Comparison of ENCODE assay signal across 25 cellular contexts in the genomic region with DNA sequence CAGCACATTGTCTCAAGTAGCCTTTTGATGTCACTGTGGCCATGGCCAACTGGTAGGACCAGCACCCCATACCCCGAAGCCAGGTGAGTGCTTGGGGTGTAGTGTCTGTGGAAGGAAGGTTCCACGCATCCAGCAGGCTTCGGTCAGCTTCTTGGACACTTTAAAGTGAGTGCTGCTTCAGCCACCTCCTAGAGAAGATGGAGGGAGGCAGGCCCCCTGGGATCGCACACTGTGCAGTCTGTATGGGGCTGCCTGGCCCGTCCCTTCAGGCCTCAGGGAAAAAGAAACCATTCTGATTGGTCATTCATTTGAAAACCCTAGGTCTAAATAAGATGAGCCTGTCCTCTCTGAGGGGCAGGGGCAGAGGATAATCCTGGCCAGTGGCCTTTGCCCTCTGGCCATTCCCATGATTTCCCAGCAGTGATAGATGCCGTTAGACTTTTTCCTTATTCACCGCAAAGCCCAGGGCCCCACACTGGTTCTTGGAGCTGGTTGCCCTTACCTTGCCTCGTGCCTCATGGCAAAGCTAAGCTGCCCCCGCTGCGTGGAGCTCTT. TPM values are rescaled to one million over a fixed set of nuclear protein-coding genes. Genes with fewer than 3 reads are reported as not detected.
A peak's percentile ranks its signal among the peaks of the same experiment; 100 is the strongest.
DNase-seq lines count a peak whose midpoint lies in the region; ATAC-seq and TF ChIP-seq lines count a peak whose summit lies in the region.
"Had no signal": no experiment of that assay in that cellular context is flagged by ENCODE, and none has a peak within 500 bp of the region (broad histone marks: within the 10 kb centered on the region; RNA-seq: fewer than 3 reads in every experiment).

No MANE protein-coding gene starts in this region.

- WGBS in ectodermal cell, 2 experiments, result 85 to 90% methylated on average over 10 of the region's 10 CpGs

- no peak for DNase-seq in activated CD4-positive, alpha-beta memory T cell treated with anti-CD3 and anti-CD28 coated beads for 36 hours
- DNase-seq in activated CD4-positive, alpha-beta memory T cell treated with anti-CD3 and anti-CD28 coated beads, Interleukin-2, amount 10 ng/mL, durations not matched to agents 7 days and 5 days, result no peak
- no peak for DNase-seq in CD8-positive, alpha-beta memory T cell
- DNase-seq in natural killer cell, result no peak
- DNase-seq in activated CD4-positive, CD25-positive, alpha-beta regulatory T cell (lab: John Stamatoyannopoulos, UW), result no peak
- no peak for DNase-seq in DMS53 treated with DMSO at 0.1 percent for 48 hours (lab: John Stamatoyannopoulos, UW; ENCODE audit: unreplicated experiment)
- no peak for DNase-seq in activated CD4-positive, alpha-beta T cell treated with anti-CD3 and anti-CD28 coated beads for 36 hours
- DNase-seq: activated CD4-positive, CD25-positive, alpha-beta regulatory T cell treated with anti-CD3 and anti-CD28 coated beads, Interleukin-2, amount 50 U/mL, for 72 hours; activated naive CD4-positive, alpha-beta T cell treated with anti-CD3 and anti-CD28 coated beads, Interleukin-2, amount 10 ng/mL, durations not matched to agents 7 days and 5 days; activated T-cell treated with anti-CD3 and anti-CD28 coated beads, Interleukin-2, amount 50 U/mL, for 48 hours; anterior cingulate cortex; colonic mucosa; DMS79; effector memory CD8-positive, alpha-beta T cell; GDM1; KBM-7; MG63; NCI-H2029 treated with DMSO at 0.1 percent for 48 hours; NCI-H748 treated with DMSO at 0.1 percent for 48 hours; transverse colon had no signal

- no peaks in the 10 kb centered on the region for H3K27me3 Mint-ChIP-seq in activated CD4-positive, alpha-beta memory T cell treated with anti-CD3 and anti-CD28 coated beads for 36 hours
- no peaks in the 10 kb centered on the region for H3K27me3 Mint-ChIP-seq in activated CD4-positive, alpha-beta memory T cell treated with anti-CD3 and anti-CD28 coated beads, Interleukin-2, amount 10 ng/mL, durations not matched to agents 7 days and 5 days
- no peaks in the 10 kb centered on the region for H3K27me3 Mint-ChIP-seq in CD8-positive, alpha-beta memory T cell
- H3K27me3 Mint-ChIP-seq in natural killer cell (ENCODE audit: low read depth in 2 of 2), result no peaks in the 10 kb centered on the region
- no peaks in the 10 kb centered on the region for H3K27me3 Mint-ChIP-seq in activated CD4-positive, alpha-beta T cell treated with anti-CD3 and anti-CD28 coated beads for 36 hours
- H3K27me3 Mint-ChIP-seq: activated naive CD4-positive, alpha-beta T cell treated with anti-CD3 and anti-CD28 coated beads, Interleukin-2, amount 10 ng/mL, durations not matched to agents 7 days and 5 days; effector memory CD8-positive, alpha-beta T cell; memory B cell had no signal

- intact Hi-C loops in activated CD4-positive, alpha-beta memory T cell treated with anti-CD3 and anti-CD28 coated beads for 36 hours (cut with micrococcal nuclease), result no loop called here
- intact Hi-C loops in natural killer cell (cut with micrococcal nuclease), result no loop called here
- intact Hi-C loops in activated CD4-positive, alpha-beta T cell treated with anti-CD3 and anti-CD28 coated beads for 36 hours (cut with DNase I, micrococcal nuclease), result no loop called here

- H3K9me3 ChIP-seq in CD8-positive, alpha-beta memory T cell (ENCODE audit: low read length), result no peaks in the 10 kb centered on the region
- no peaks in the 10 kb centered on the region for H3K9me3 ChIP-seq in ectodermal cell (ENCODE audit: control insufficient read depth, low read length)
- H3K9me3 ChIP-seq: colonic mucosa, heart left ventricle, MG63, SJSA1, transverse colon had no signal

- no peaks in the 10 kb centered on the region for H3K36me3 Mint-ChIP-seq in activated CD4-positive, alpha-beta memory T cell treated with anti-CD3 and anti-CD28 coated beads for 36 hours
- H3K36me3 Mint-ChIP-seq in activated CD4-positive, alpha-beta memory T cell treated with anti-CD3 and anti-CD28 coated beads, Interleukin-2, amount 10 ng/mL, durations not matched to agents 7 days and 5 days (ENCODE audit: low read depth), result peaks cover 21% of the 10 kb centered on the region
- H3K36me3 Mint-ChIP-seq in CD8-positive, alpha-beta memory T cell, result peaks cover 0 to 36% (median 4%) of the 10 kb centered on the region in 3 donors
- no peaks in the 10 kb centered on the region for H3K36me3 Mint-ChIP-seq in natural killer cell
- peaks cover 17% of the 10 kb centered on the region for H3K36me3 Mint-ChIP-seq in activated CD4-positive, alpha-beta T cell treated with anti-CD3 and anti-CD28 coated beads for 36 hours (ENCODE audit: low read depth)

- TF ChIP-seq CTCF in natural killer cell (IDR thresholded peaks at IDR 0.05), result no peak

- peaks cover 58% of the 10 kb centered on the region for H3K4me1 Mint-ChIP-seq in activated CD4-positive, alpha-beta memory T cell treated with anti-CD3 and anti-CD28 coated beads for 36 hours (ENCODE audit: low read depth)
- H3K4me1 Mint-ChIP-seq in activated CD4-positive, alpha-beta memory T cell treated with anti-CD3 and anti-CD28 coated beads, Interleukin-2, amount 10 ng/mL, durations not matched to agents 7 days and 5 days, result peaks cover 27% of the 10 kb centered on the region
- peaks cover 59 to 87% (median 69%) of the 10 kb centered on the region in 3 donors for H3K4me1 Mint-ChIP-seq in CD8-positive, alpha-beta memory T cell
- peaks cover 57 to 72% of the 10 kb centered on the region in 2 donors for H3K4me1 Mint-ChIP-seq in natural killer cell
- H3K4me1 Mint-ChIP-seq in activated CD4-positive, alpha-beta T cell treated with anti-CD3 and anti-CD28 coated beads for 36 hours, result peaks cover 42% of the 10 kb centered on the region

- peaks cover 18% of the 10 kb centered on the region for H3K4me1 ChIP-seq in CD8-positive, alpha-beta memory T cell (ENCODE audit: insufficient read depth, low read length)
- H3K4me1 ChIP-seq in ectodermal cell (ENCODE audit: control insufficient read depth, insufficient read depth, low read length), result peaks cover 13% of the 10 kb centered on the region
- H3K4me1 ChIP-seq: colonic mucosa had no signal

- H3K27ac Mint-ChIP-seq in activated CD4-positive, alpha-beta memory T cell treated with anti-CD3 and anti-CD28 coated beads for 36 hours, result peak overlapping the region; percentile 30
- H3K27ac Mint-ChIP-seq in activated CD4-positive, alpha-beta memory T cell treated with anti-CD3 and anti-CD28 coated beads, Interleukin-2, amount 10 ng/mL, durations not matched to agents 7 days and 5 days, result no peak overlapping the region
- H3K27ac Mint-ChIP-seq in CD8-positive, alpha-beta memory T cell, result peak overlapping the region in 6 of 8 donors; percentile 3 to 74 (median 36)
- peak overlapping the region; percentile 41 to 81 for H3K27ac Mint-ChIP-seq in natural killer cell
- H3K27ac Mint-ChIP-seq in activated CD4-positive, alpha-beta T cell treated with anti-CD3 and anti-CD28 coated beads for 36 hours, result no peak overlapping the region
- H3K27ac Mint-ChIP-seq: activated naive CD4-positive, alpha-beta T cell treated with anti-CD3 and anti-CD28 coated beads, Interleukin-2, amount 10 ng/mL, durations not matched to agents 7 days and 5 days had no signal

- H3K4me3 ChIP-seq in CD8-positive, alpha-beta memory T cell (ENCODE audit: low read length), result no peak overlapping the region
- H3K4me3 ChIP-seq in ectodermal cell (ENCODE audit: insufficient read depth, low read depth, low read length), result no peak overlapping the region
- H3K4me3 ChIP-seq: colonic mucosa, heart left ventricle, MG63, SJSA1, skin epidermis, transverse colon had no signal

- H3K36me3 ChIP-seq in CD8-positive, alpha-beta memory T cell (ENCODE audit: insufficient read depth, low read length), result no peaks in the 10 kb centered on the region
- H3K36me3 ChIP-seq in ectodermal cell (ENCODE audit: control insufficient read depth, insufficient read depth, low read length), result no peaks in the 10 kb centered on the region
- H3K36me3 ChIP-seq: colonic mucosa, transverse colon had no signal

- H3K9me3 Mint-ChIP-seq in activated CD4-positive, alpha-beta memory T cell treated with anti-CD3 and anti-CD28 coated beads for 36 hours, result no peaks in the 10 kb centered on the region
- no peaks in the 10 kb centered on the region for H3K9me3 Mint-ChIP-seq in activated CD4-positive, alpha-beta memory T cell treated with anti-CD3 and anti-CD28 coated beads, Interleukin-2, amount 10 ng/mL, durations not matched to agents 7 days and 5 days
- no peaks in the 10 kb centered on the region for H3K9me3 Mint-ChIP-seq in CD8-positive, alpha-beta memory T cell
- H3K9me3 Mint-ChIP-seq in natural killer cell, result no peaks in the 10 kb centered on the region
- H3K9me3 Mint-ChIP-seq in activated CD4-positive, alpha-beta T cell treated with anti-CD3 and anti-CD28 coated beads for 36 hours (ENCODE audit: low read depth), result no peaks in the 10 kb centered on the region
- H3K9me3 Mint-ChIP-seq: activated naive CD4-positive, alpha-beta T cell treated with anti-CD3 and anti-CD28 coated beads, Interleukin-2, amount 10 ng/mL, durations not matched to agents 7 days and 5 days; effector memory CD8-positive, alpha-beta T cell; memory B cell had no signal

- POLR2A ChIA-PET in activated CD4-positive, alpha-beta memory T cell treated with anti-CD3 and anti-CD28 coated beads for 36 hours (lab: Charles Lee), result no interaction called here
- POLR2A ChIA-PET in activated CD4-positive, alpha-beta memory T cell treated with anti-CD3 and anti-CD28 coated beads, Interleukin-2, amount 10 ng/mL, durations not matched to agents 7 days and 5 days (lab: Charles Lee), result no interaction called here
- POLR2A ChIA-PET in CD8-positive, alpha-beta memory T cell (lab: Charles Lee), result no interaction called here
- POLR2A ChIA-PET in activated CD4-positive, alpha-beta T cell treated with anti-CD3 and anti-CD28 coated beads for 36 hours (lab: Charles Lee), result no interaction called here

- no peaks in the 10 kb centered on the region for H3K27me3 ChIP-seq in CD8-positive, alpha-beta memory T cell (ENCODE audit: insufficient read depth, low read length, poor library complexity, severe bottlenecking)
- no peaks in the 10 kb centered on the region for H3K27me3 ChIP-seq in ectodermal cell (ENCODE audit: control insufficient read depth, insufficient read depth, low read length, poor library complexity, severe bottlenecking)
- H3K27me3 ChIP-seq: colonic mucosa, heart left ventricle, MG63, SJSA1, transverse colon had no signal

- no peak overlapping the region for H3K27ac ChIP-seq in CD8-positive, alpha-beta memory T cell (ENCODE audit: low read depth, low read length)
- peak overlapping the region; percentile 16 for H3K27ac ChIP-seq in ectodermal cell (ENCODE audit: insufficient read depth, low read depth, low read length, poor library complexity, severe bottlenecking)
- H3K27ac ChIP-seq: colonic mucosa, SJSA1, skin epidermis, transverse colon had no signal

- CTCF ChIA-PET in activated CD4-positive, alpha-beta memory T cell treated with anti-CD3 and anti-CD28 coated beads for 36 hours (lab: Charles Lee), result interaction anchor here (1.0 kb wide), 1 partner anchor 11 kb away, joined by 3 read pairs; no protein-coding TSS in a partner anchor
- CTCF ChIA-PET in activated CD4-positive, alpha-beta memory T cell treated with anti-CD3 and anti-CD28 coated beads, Interleukin-2, amount 10 ng/mL, durations not matched to agents 7 days and 5 days (lab: Charles Lee), result interaction anchor here (0.9 kb wide), 1 partner anchor 19 kb away, joined by 3 read pairs; no protein-coding TSS in a partner anchor
- CTCF ChIA-PET in CD8-positive, alpha-beta memory T cell (lab: Charles Lee), result interaction anchor here (1.2 kb wide), 1 partner anchor 19 kb away, joined by 3 read pairs; no protein-coding TSS in a partner anchor
- CTCF ChIA-PET in activated CD4-positive, alpha-beta T cell treated with anti-CD3 and anti-CD28 coated beads for 36 hours (lab: Charles Lee), result no interaction called here

- H3K4me3 Mint-ChIP-seq in activated CD4-positive, alpha-beta memory T cell treated with anti-CD3 and anti-CD28 coated beads for 36 hours, result no peak overlapping the region
- H3K4me3 Mint-ChIP-seq in activated CD4-positive, alpha-beta memory T cell treated with anti-CD3 and anti-CD28 coated beads, Interleukin-2, amount 10 ng/mL, durations not matched to agents 7 days and 5 days, result no peak overlapping the region
- H3K4me3 Mint-ChIP-seq in CD8-positive, alpha-beta memory T cell, result peak overlapping the region in 1 of 7 donors; percentile 13
- no peak overlapping the region for H3K4me3 Mint-ChIP-seq in natural killer cell
- H3K4me3 Mint-ChIP-seq in activated CD4-positive, alpha-beta T cell treated with anti-CD3 and anti-CD28 coated beads for 36 hours, result no peak overlapping the region
- H3K4me3 Mint-ChIP-seq: activated naive CD4-positive, alpha-beta T cell treated with anti-CD3 and anti-CD28 coated beads, Interleukin-2, amount 10 ng/mL, durations not matched to agents 7 days and 5 days; effector memory CD8-positive, alpha-beta T cell; memory B cell had no signal

- no peak for ATAC-seq in natural killer cell
- ATAC-seq in activated CD4-positive, alpha-beta T cell treated with anti-CD3 and anti-CD28 coated beads for 36 hours, result no peak
- ATAC-seq: effector memory CD8-positive, alpha-beta T cell; heart left ventricle had no signal

RNA-seq across cellular contexts. Expression of gene GATAD2A, which starts 30.7 kb away (rescaled TPM):
- 100 to 1,000 TPM; 114 TPM for total RNA-seq in activated CD4-positive, alpha-beta memory T cell treated with anti-CD3 and anti-CD28 coated beads for 36 hours
- total RNA-seq in activated CD4-positive, alpha-beta memory T cell treated with anti-CD3 and anti-CD28 coated beads, Interleukin-2, amount 10 ng/mL, durations not matched to agents 7 days and 5 days, result 100 to 1,000 TPM; 109 to 113 TPM
- total RNA-seq in CD8-positive, alpha-beta memory T cell, result 100 to 1,000 TPM; 176 to 182 TPM
- 46.9 TPM for polyA plus RNA-seq in CD8-positive, alpha-beta memory T cell
- 104 TPM for polyA plus RNA-seq in ectodermal cell (2013, experiment 1 of 4)
- polyA plus RNA-seq in ectodermal cell (2013, experiment 2 of 4), result 102 TPM
- 58.0 TPM for polyA plus RNA-seq in ectodermal cell (2013, experiment 3 of 4)
- polyA plus RNA-seq in ectodermal cell (2013, experiment 4 of 4), result 61.0 TPM
- total RNA-seq in natural killer cell, result 100 to 1,000 TPM; 209 to 232 (median 230) TPM
- total RNA-seq in activated CD4-positive, alpha-beta T cell treated with anti-CD3 and anti-CD28 coated beads for 36 hours, result 100 to 1,000 TPM; 123 to 139 TPM

Comparison
In these comparisons a context has a peak if more than half of its experiments do, and no peak if none do; other contexts are left out.
1. H3K27ac Mint-ChIP-seq: peak in activated CD4-positive, alpha-beta memory T cell treated with anti-CD3 and anti-CD28 coated beads for 36 hours (single experiment), CD8-positive, alpha-beta memory T cell (6 of 8) and natural killer cell (2 of 2); none in activated CD4-positive, alpha-beta memory T cell treated with anti-CD3 and anti-CD28 coated beads, Interleukin-2, amount 10 ng/mL, durations not matched to agents 7 days and 5 days (single experiment) and activated CD4-positive, alpha-beta T cell treated with anti-CD3 and anti-CD28 coated beads for 36 hours (single experiment).